In genomic region chr1:226060976-226061792, GRCh38 we compare ENCODE assay signal across 8 cellular contexts. TPM values are rescaled to one million over a fixed set of nuclear protein-coding genes. Genes with fewer than 3 reads are reported as not detected.
A peak's percentile ranks its signal among the peaks of the same experiment; 100 is the strongest.
DNase-seq lines count a peak whose midpoint lies in the region; ATAC-seq and TF ChIP-seq lines count a peak whose summit lies in the region.

No MANE protein-coding gene starts in this region.

- no peaks in the 10 kb centered on the region for H3K9me3 ChIP-seq in mucosa of rectum (ENCODE audit: control insufficient read depth in 2 of 2, low read length in 2 of 2)

- no peak for ATAC-seq in central memory CD8-positive, alpha-beta T cell (replicated peaks; ENCODE audit: extremely low read depth, poor library complexity, severe bottlenecking)
- ATAC-seq in HG02642 (IDR thresholded peaks at IDR 0.05; ENCODE audit: poor library complexity, unreplicated experiment) (no peak), esophagus mucosa (no peak)

- peaks cover 6 to 11% of the 10 kb centered on the region in 2 donors for H3K36me3 ChIP-seq in mucosa of rectum (ENCODE audit: control insufficient read depth in 2 of 2, insufficient read depth in 2 of 2, low read length in 2 of 2)

- TF ChIP-seq CTCF in GM12864 (IDR thresholded peaks at IDR 0.05; ENCODE audit: low read depth, low read length, missing control alignments) = no peak

- H3K27ac Mint-ChIP-seq in central memory CD8-positive, alpha-beta T cell (ENCODE audit: low read depth) = peak overlapping the region; percentile 82

- H3K36me3 Mint-ChIP-seq in central memory CD8-positive, alpha-beta T cell (ENCODE audit: insufficient read depth) = peaks cover 44% of the 10 kb centered on the region

- H3K27me3 ChIP-seq in mucosa of rectum (ENCODE audit: control insufficient read depth in 2 of 2, insufficient read depth in 2 of 2, low read length in 2 of 2) = no peaks in the 10 kb centered on the region

- DNase-seq in GM12864 (ENCODE audit: low read depth) = no peak
- DNase-seq in NCI-H2196 (lab: John Stamatoyannopoulos, UW; ENCODE audit: unreplicated experiment) = peak; percentile 37
- no peak for DNase-seq in central memory CD8-positive, alpha-beta T cell (ENCODE audit: low spot score in 2 of 2)
- DNase-seq in cerebellar nuclear complex (lab: John Stamatoyannopoulos, UW) = no peak
- no peak for DNase-seq in NCI-H1048 (lab: John Stamatoyannopoulos, UW)

- H3K4me3 Mint-ChIP-seq in central memory CD8-positive, alpha-beta T cell = peak overlapping the region; percentile 100

- peak overlapping the region; percentile 95 to 97 for H3K9ac ChIP-seq in mucosa of rectum (ENCODE audit: low read depth in 1 of 2, low read length in 2 of 2)

- peak overlapping the region; percentile 99 for H3K27ac ChIP-seq in mucosa of rectum (ENCODE audit: low read depth in 2 of 2, low read length in 2 of 2)

- H3K9me3 Mint-ChIP-seq in central memory CD8-positive, alpha-beta T cell = no peaks in the 10 kb centered on the region

- H3K4me1 ChIP-seq in mucosa of rectum (ENCODE audit: control insufficient read depth in 2 of 2, insufficient read depth in 2 of 2, low read length in 2 of 2) = peaks cover 16 to 29% of the 10 kb centered on the region in 2 donors

- H3K4me3 ChIP-seq in GM12864 (ENCODE audit: low read depth, low read length) = peak overlapping the region; percentile 80
- peak overlapping the region; percentile 83 to 84 for H3K4me3 ChIP-seq in mucosa of rectum (ENCODE audit: low read length in 2 of 2)

- peaks cover 33% of the 10 kb centered on the region for H3K4me1 Mint-ChIP-seq in central memory CD8-positive, alpha-beta T cell

- H3K27me3 Mint-ChIP-seq in central memory CD8-positive, alpha-beta T cell = no peaks in the 10 kb centered on the region

RNA-seq across cellular contexts. Expression of gene H3-3A, which starts 1.3 kb away (rescaled TPM):
- 457 TPM for total RNA-seq in esophagus mucosa
